Comparison of ENCODE assay signal across 28 cellular contexts in the genomic region with DNA sequence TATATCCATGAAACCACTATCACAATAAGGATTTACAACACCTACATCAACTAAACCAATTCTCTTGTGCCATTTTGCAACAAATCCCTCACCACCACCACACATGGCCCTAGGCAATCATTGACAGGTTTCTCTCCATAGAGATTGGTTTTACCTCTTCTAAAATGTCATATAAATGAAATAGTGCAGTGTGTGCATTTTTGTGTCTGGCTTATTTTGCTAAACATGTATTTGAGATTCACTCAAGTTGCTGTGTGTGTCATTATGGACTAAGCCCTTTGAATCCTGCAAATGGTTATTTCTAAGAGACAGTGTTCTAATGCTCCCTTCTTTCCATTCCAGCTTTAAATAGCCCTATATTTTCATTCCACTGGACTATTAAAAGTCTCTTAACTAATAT.
"Had no signal": no experiment of that assay in that cellular context is flagged by ENCODE, and none has a peak within 500 bp of the region (broad histone marks: within the 10 kb centered on the region; RNA-seq: fewer than 3 reads in every experiment).

No MANE protein-coding gene starts in this region.

- H3K4me3 ChIP-seq: colonic mucosa, coronary artery, dorsolateral prefrontal cortex, esophagus muscularis mucosa, esophagus squamous epithelium, gastrocnemius medialis, gastroesophageal sphincter, heart left ventricle, heart right ventricle had no signal

- DNase-seq: colonic mucosa; cortex of kidney; dermis blood vessel endothelial cell; dorsolateral prefrontal cortex; effector CD4-positive, alpha-beta T cell; effector CD8-positive, alpha-beta T cell; effector memory CD4-positive, alpha-beta T cell; effector memory CD8-positive, alpha-beta T cell; endodermal cell; erythroblast; esophagus squamous epithelium; foreskin fibroblast; foreskin keratinocyte; foreskin melanocyte; gastrocnemius medialis; glutamatergic neuron; head of caudate nucleus; heart left ventricle; heart right ventricle had no signal

- H3K9me3 ChIP-seq: colonic mucosa, esophagus muscularis mucosa, esophagus squamous epithelium, gastrocnemius medialis, gastroesophageal sphincter had no signal

- ATAC-seq: effector memory CD8-positive, alpha-beta T cell; esophagus mucosa; foreskin keratinocyte; gastrocnemius medialis; gastroesophageal sphincter; heart left ventricle; heart right ventricle had no signal

- H3K27ac ChIP-seq: colonic mucosa, coronary artery, dorsolateral prefrontal cortex, epithelial cell of prostate, esophagus muscularis mucosa, esophagus squamous epithelium, foreskin keratinocyte, gastrocnemius medialis, gastroesophageal sphincter, heart left ventricle, heart right ventricle had no signal

- FAIRE-seq: colon, endometrium, endothelial cell of umbilical vein, frontal cortex had no signal

- H3K27me3 ChIP-seq: colonic mucosa, dorsolateral prefrontal cortex, esophagus muscularis mucosa, esophagus squamous epithelium, foreskin keratinocyte, gastrocnemius medialis, gastroesophageal sphincter, heart left ventricle, heart right ventricle had no signal

- H3K4me1 ChIP-seq: colonic mucosa, esophagus muscularis mucosa, esophagus squamous epithelium, foreskin keratinocyte, gastrocnemius medialis, gastroesophageal sphincter, heart left ventricle, heart right ventricle had no signal

- H3K36me3 ChIP-seq: colonic mucosa, esophagus muscularis mucosa, esophagus squamous epithelium, gastrocnemius medialis, gastroesophageal sphincter, heart left ventricle, heart right ventricle had no signal
